In the genomic region with DNA sequence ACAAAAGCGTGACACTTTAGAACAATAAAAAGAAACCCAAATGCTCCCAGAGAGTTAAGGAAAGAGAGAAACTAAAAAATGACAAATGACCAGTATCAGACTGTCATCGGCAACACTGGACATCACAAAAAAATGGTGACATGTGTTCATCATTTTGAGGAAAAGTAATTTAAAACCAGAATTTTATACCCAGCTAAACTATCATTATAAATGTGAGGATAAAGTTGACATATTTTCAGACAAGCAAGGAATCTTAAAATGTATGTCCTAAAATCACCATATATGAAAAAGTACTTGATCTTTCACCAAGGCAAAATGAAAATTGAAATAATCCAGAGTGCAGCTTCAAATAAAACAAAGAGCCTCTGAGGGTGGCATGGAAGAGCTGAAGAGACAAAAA, we compare ENCODE assay signal across 36 cellular contexts. TPM values are rescaled to one million over a fixed set of nuclear protein-coding genes. Genes with fewer than 3 reads are reported as not detected.
"Had no signal": no experiment of that assay in that cellular context is flagged by ENCODE, and none has a peak within 500 bp of the region (broad histone marks: within the 10 kb centered on the region; RNA-seq: fewer than 3 reads in every experiment).

No MANE protein-coding gene starts in this region.

- H3K9me3 ChIP-seq: ovary, suprapubic skin, testis, uterus had no signal

- H2AFZ ChIP-seq: neural progenitor cell, parathyroid adenoma had no signal

- H3K27ac Mint-ChIP-seq: natural killer cell; nephron; neural progenitor cell; progenitor cell of endocrine pancreas; stimulated activated memory B cell treated with anti-CD40 and anti-IgM and Interleukin-4, amounts not matched to agents 10 μg/mL and 1 μg/mL and 100 μg/mL, for 72 hours; stimulated activated naive CD8-positive, alpha-beta T cell treated with anti-CD3 and anti-CD28 coated beads, Interleukin-15, amount 100 ng/mL, for 72 hours; type B pancreatic cell had no signal

- H3K9ac ChIP-seq: neural progenitor cell, parathyroid adenoma had no signal

- H3K4me1 ChIP-seq: parathyroid adenoma, psoas muscle, spleen, suprapubic skin, testis, tibial artery, transverse colon, upper lobe of right lung, uterus had no signal

- DNase-seq: natural killer cell; occipital lobe; ovary; posterior cingulate gyrus; psoas muscle; right cardiac atrium; spleen; stimulated activated CD4-positive, alpha-beta T cell treated with anti-CD3 and anti-CD28 coated beads, Interleukin-12 subunit alpha, Interleukin-12 subunit beta, amount 100 ng/mL, for 4 hours; stimulated activated CD4-positive, alpha-beta T cell treated with anti-CD3 and anti-CD28 coated beads, Interleukin-1b, Interleukin-23, amount 100 ng/mL, for 48 hours; stimulated activated CD4-positive, alpha-beta T cell treated with anti-CD3 and anti-CD28 coated beads, Interleukin-4, amount 100 ng/mL, for 1 hour; stimulated activated CD4-positive, alpha-beta T cell treated with anti-CD3 and anti-CD28 coated beads, Interleukin-4, amount 100 ng/mL, for 4 hours; stimulated activated CD8-positive, alpha-beta memory T cell treated with anti-CD3 and anti-CD28 coated beads, Interleukin-4, amount 100 ng/mL, for 48 hours; stimulated activated naive CD4-positive, alpha-beta T cell; stimulated activated naive CD8-positive, alpha-beta T cell treated with anti-CD3 and anti-CD28 coated beads, Interleukin-15, amount 100 ng/mL, for 72 hours; stimulated activated naive CD8-positive, alpha-beta T cell treated with anti-CD3 and anti-CD28 coated beads, Interleukin-15, Interleukin-2, amounts not matched to agents 100 U/mL and 50 U/mL, for 24 hours; substantia nigra; testis; tibial artery; transverse colon; upper lobe of right lung; uterus had no signal

- H3K27me3 Mint-ChIP-seq: stimulated activated naive CD8-positive, alpha-beta T cell treated with anti-CD3 and anti-CD28 coated beads, Interleukin-15, amount 100 ng/mL, for 72 hours had no signal

- H3K36me3 ChIP-seq: neural progenitor cell, ovary, spleen, suprapubic skin, tibial artery, transverse colon, upper lobe of right lung, uterus had no signal

- ATAC-seq: natural killer cell; psoas muscle; right cardiac atrium; sciatic nerve; stimulated activated memory B cell treated with anti-CD40 and anti-IgM and Interleukin-4, amounts not matched to agents 10 μg/mL and 1 μg/mL and 100 μg/mL, for 72 hours; stimulated activated naive CD8-positive, alpha-beta T cell treated with anti-CD3 and anti-CD28 coated beads, Interleukin-15, amount 100 ng/mL, for 72 hours; stimulated activated naive CD8-positive, alpha-beta T cell treated with anti-CD3 and anti-CD28 coated beads, Interleukin-15, Interleukin-2, amounts not matched to agents 100 U/mL and 50 U/mL, for 24 hours; upper lobe of right lung had no signal

- H3K4me2 ChIP-seq: neural progenitor cell, smooth muscle cell had no signal

- H3K4me3 ChIP-seq: neural progenitor cell, ovary, psoas muscle, skin epidermis, smooth muscle cell, spleen, suprapubic skin, testis, tibial artery, transverse colon, upper lobe of right lung, uterus had no signal

- H3K4me3 Mint-ChIP-seq: natural killer cell; nephron; neural progenitor cell; stimulated activated memory B cell treated with anti-CD40 and anti-IgM and Interleukin-4, amounts not matched to agents 10 μg/mL and 1 μg/mL and 100 μg/mL, for 72 hours; stimulated activated naive CD8-positive, alpha-beta T cell treated with anti-CD3 and anti-CD28 coated beads, Interleukin-15, amount 100 ng/mL, for 72 hours; type B pancreatic cell had no signal

- H3K36me3 Mint-ChIP-seq: neural progenitor cell; stimulated activated memory B cell treated with anti-CD40 and anti-IgM and Interleukin-4, amounts not matched to agents 10 μg/mL and 1 μg/mL and 100 μg/mL, for 72 hours; type B pancreatic cell had no signal

- H3K79me2 ChIP-seq: parathyroid adenoma had no signal

- H3K27ac ChIP-seq: neural progenitor cell, ovary, parathyroid adenoma, psoas muscle, skin epidermis, spleen, suprapubic skin, testis, tibial artery, transverse colon, upper lobe of right lung, uterus had no signal

- H3K27me3 ChIP-seq: neural progenitor cell, ovary, testis, upper lobe of right lung, uterus had no signal

- H3K4me1 Mint-ChIP-seq: stimulated activated memory B cell treated with anti-CD40 and anti-IgM and Interleukin-4, amounts not matched to agents 10 μg/mL and 1 μg/mL and 100 μg/mL, for 72 hours had no signal

RNA-seq across cellular contexts. Expression of a gene that starts 1.3 kb away (rescaled TPM):
- total RNA-seq: natural killer cell, occipital lobe, osteoblast, ovary, progenitor cell of endocrine pancreas, psoas muscle, renal cortical epithelial cell, right cardiac atrium, sciatic nerve, smooth muscle cell, spleen, transverse colon, upper lobe of right lung, urinary bladder, uterus had no signal
- polyA plus RNA-seq: neural cell, ovary, psoas muscle, right cardiac atrium, smooth muscle cell, spleen, thymus, urinary bladder had no signal

RNA-seq across cellular contexts. Expression of a gene that starts 7.7 kb away (rescaled TPM):
- total RNA-seq: natural killer cell, occipital lobe, osteoblast, ovary, progenitor cell of endocrine pancreas, psoas muscle, renal cortical epithelial cell, right cardiac atrium, sciatic nerve, smooth muscle cell, spleen, testis, transverse colon, upper lobe of right lung, urinary bladder, uterus had no signal
- polyA plus RNA-seq: neural cell, ovary, psoas muscle, right cardiac atrium, smooth muscle cell, spleen, thymus, urinary bladder had no signal

RNA-seq across cellular contexts. Expression of a gene that starts 9.6 kb away (rescaled TPM):
- total RNA-seq: natural killer cell, occipital lobe, osteoblast, ovary, progenitor cell of endocrine pancreas, psoas muscle, renal cortical epithelial cell, right cardiac atrium, sciatic nerve, smooth muscle cell, spleen, suprapubic skin, testis, transverse colon, upper lobe of right lung, urinary bladder, uterus had no signal
- polyA plus RNA-seq: neural cell, ovary, psoas muscle, right cardiac atrium, smooth muscle cell, spleen, thymus, urinary bladder had no signal

RNA-seq across cellular contexts. Expression of a gene that starts 12.9 kb away (rescaled TPM):
- total RNA-seq: occipital lobe, osteoblast, ovary, progenitor cell of endocrine pancreas, psoas muscle, renal cortical epithelial cell, right cardiac atrium, sciatic nerve, smooth muscle cell, spleen, testis, transverse colon, upper lobe of right lung, urinary bladder, uterus had no signal
- polyA plus RNA-seq: neural cell, ovary, psoas muscle, right cardiac atrium, smooth muscle cell, spleen, thymus, urinary bladder had no signal

RNA-seq across cellular contexts. Expression of a gene that starts 18.0 kb away (rescaled TPM):
- total RNA-seq: natural killer cell, occipital lobe, osteoblast, ovary, progenitor cell of endocrine pancreas, psoas muscle, renal cortical epithelial cell, right cardiac atrium, sciatic nerve, smooth muscle cell, spleen, testis, transverse colon, upper lobe of right lung, urinary bladder, uterus had no signal
- polyA plus RNA-seq: neural cell, ovary, psoas muscle, right cardiac atrium, smooth muscle cell, spleen, thymus, urinary bladder had no signal
